Comparison of ENCODE assay signal across 21 cellular contexts in the genomic region with DNA sequence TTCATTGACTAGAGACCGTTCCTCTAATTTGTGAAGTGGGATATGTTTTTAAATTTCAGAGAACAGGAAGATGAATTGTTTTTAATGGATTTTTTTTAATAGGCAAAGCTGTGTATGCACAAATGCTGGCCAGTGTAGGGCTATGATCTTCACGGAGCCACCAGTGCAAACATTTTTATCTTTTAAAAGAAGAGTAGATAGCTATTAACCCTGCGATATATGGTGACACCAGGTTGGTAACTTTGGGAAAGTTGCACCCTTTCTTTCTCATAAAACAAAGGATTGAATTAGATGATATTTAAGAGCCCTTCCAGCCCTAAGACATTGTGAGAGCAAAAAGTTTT.
DNase-seq lines count a peak whose midpoint lies in the region; ATAC-seq, FAIRE-seq and TF ChIP-seq lines count a peak whose summit lies in the region.
"Had no signal": no experiment of that assay in that cellular context is flagged by ENCODE, and none has a peak within 500 bp of the region (broad histone marks: within the 10 kb centered on the region; RNA-seq: fewer than 3 reads in every experiment).

No MANE protein-coding gene starts in this region.

- in situ Hi-C loops in HepG2 (cut with HindIII; ENCODE audit: extremely low pct_ligation_motif_present, low pct_unique_long_range_greater_than_20kb), result no loop called here

- ATAC-seq in GM18508 (IDR thresholded peaks at IDR 0.05; ENCODE audit: insufficient read depth, unreplicated experiment) (peak; percentile 15), GM21619 (IDR thresholded peaks at IDR 0.05; ENCODE audit: unreplicated experiment) (peak; percentile 20), HG03432 (IDR thresholded peaks at IDR 0.05; ENCODE audit: unreplicated experiment) (peak; percentile 7), HepG2 (peak; percentile 76), upper lobe of left lung (ENCODE audit: low FRiP score in 2 of 2) (no peak)
- ATAC-seq: activated naive CD8-positive, alpha-beta T cell treated with anti-CD3 and anti-CD28 coated beads, Interleukin-2, amount 50 U/mL, for 24 hours; CD8-positive, alpha-beta T cell; GM23338; heart right ventricle had no signal

- BruUV-seq in HepG2 (replicated peaks; lab: Mats Ljungman, UMichigan), result no TSS peak

- H2AFZ ChIP-seq in HepG2 (ENCODE audit: low read length), result no peak overlapping the region
- H2AFZ ChIP-seq: GM23338 had no signal

- CTCF ChIA-PET in HepG2 (lab: Yijun Ruan, JAX; ENCODE audit: low intra/inter-chr PET ratio, low total read pairs), result no interaction called here

- no peak for FAIRE-seq in HepG2 (lab: Jason Lieb, UNC)
- FAIRE-seq: RCC 7860 had no signal

- 0% methylated on average over 3 of the region's 3 CpGs for WGBS in HepG2 (ENCODE audit: low lambda C conversion rate)
- WGBS in upper lobe of left lung, 2 donors, result 66 to 72% methylated on average over 3 of the region's 3 CpGs

- POLR2A ChIA-PET in HepG2 (lab: Yijun Ruan, JAX), result no interaction called here

- DNase-seq in HepG2 (ENCODE audit: low spot score) (no peak), NCI-H2081 treated with DMSO at 0.1 percent for 48 hours (lab: John Stamatoyannopoulos, UW) (no peak), activated gamma-delta T cell treated with Interleukin-2 at 50 U/mL for 16 hours (no peak), upper lobe of left lung (no peak), C1 segment of cervical spinal cord (lab: John Stamatoyannopoulos, UW) (no peak)
- DNase-seq: activated CD4-positive, alpha-beta T cell treated with anti-CD3 and anti-CD28 coated beads, Interleukin-2, amount 50 U/mL, for 48 hours; activated naive CD8-positive, alpha-beta T cell treated with anti-CD3 and anti-CD28 coated beads, Interleukin-2, amount 50 U/mL, for 24 hours; activated T-cell treated with anti-CD3 and anti-CD28 coated beads, Interleukin-2, amount 50 U/mL, for 48 hours; CD8-positive, alpha-beta T cell; effector CD4-positive, alpha-beta T cell; heart right ventricle; islet precursor cell; NCI-H1105 treated with DMSO at 0.1 percent for 48 hours; retina had no signal

- no peak for TF ChIP-seq RAD21 in HepG2 (CRISPR knock-in tag; IDR thresholded peaks at IDR 0.05)

- no peaks in the 10 kb centered on the region for H3K79me2 ChIP-seq in HepG2 (ENCODE audit: insufficient read depth, low read length)

- peak overlapping the region; percentile 45 for H3K4me2 ChIP-seq in HepG2 (ENCODE audit: low read depth, low read length)
- H3K4me2 ChIP-seq: GM23338 had no signal

- H3K4me3 ChIP-seq in HepG2 (replicated peaks in 1 of 3; ENCODE audit: insufficient read depth in 1 of 3, low read depth in 2 of 3, low read length in 3 of 3), result peak overlapping the region in 1 of 3 experiments; percentile 23; a peak in 1 of 6 replicates
- H3K4me3 ChIP-seq in upper lobe of left lung, result no peak overlapping the region
- H3K4me3 ChIP-seq: cardiac muscle cell, GM23338, heart right ventricle, vagina had no signal

- no peak for TF ChIP-seq CTCF in HepG2 (CRISPR knock-in tag; IDR thresholded peaks at IDR 0.05)
- no peak for TF ChIP-seq CTCF in upper lobe of left lung (IDR thresholded peaks at IDR 0.05)

- intact Hi-C loops in HepG2 (cut with micrococcal nuclease; ENCODE audit: unreplicated experiment), result no loop called here

- TF ChIP-seq EP300 in HepG2 (IDR thresholded peaks at IDR 0.05; ENCODE audit: low read depth in 2 of 2, low read length in 2 of 2), result no peak
- no peak for TF ChIP-seq EP300 in HepG2 (CRISPR knock-in tag; IDR thresholded peaks at IDR 0.05; ENCODE audit: borderline replicate concordance)
- no peak for TF ChIP-seq EP300 in upper lobe of left lung (IDR thresholded peaks at IDR 0.05)

- TF ChIP-seq POLR2A in HepG2 (IDR thresholded peaks at IDR 0.05; ENCODE audit: insufficient read depth in 1 of 2, low read depth in 2 of 2, low read length in 2 of 2) (no peak), upper lobe of left lung (IDR thresholded peaks at IDR 0.05) (no peak)

- H3K9me3 ChIP-seq in HepG2 (ENCODE audit: low read length), result no peaks in the 10 kb centered on the region
- H3K9me3 ChIP-seq in upper lobe of left lung, result no peaks in the 10 kb centered on the region
- H3K9me3 ChIP-seq: heart right ventricle, vagina had no signal

- no peak overlapping the region for H3K9ac ChIP-seq in HepG2 (ENCODE audit: insufficient read depth, low read depth, low read length)

- H3K27ac ChIP-seq in HepG2 (ENCODE audit: extremely low read length, insufficient read depth, low read length), result no peak overlapping the region
- H3K27ac ChIP-seq in upper lobe of left lung, result no peak overlapping the region
- H3K27ac ChIP-seq: cardiac muscle cell, heart right ventricle, vagina had no signal

- peaks cover 17% of the 10 kb centered on the region for H3K4me1 ChIP-seq in HepG2 (ENCODE audit: insufficient read depth, low read length)
- H3K4me1 ChIP-seq in upper lobe of left lung, result peaks cover 0 to 9% (median 0%) of the 10 kb centered on the region in 4 donors
- H3K4me1 ChIP-seq: heart right ventricle, vagina had no signal

- H3K27me3 ChIP-seq in HepG2 (ENCODE audit: control insufficient read depth in 1 of 2, insufficient read depth in 2 of 2, low read length in 2 of 2), result no peaks in the 10 kb centered on the region
- H3K27me3 ChIP-seq in upper lobe of left lung, result no peaks in the 10 kb centered on the region
- H3K27me3 ChIP-seq: cardiac muscle cell, heart right ventricle, vagina had no signal

- no peaks in the 10 kb centered on the region for H3K36me3 ChIP-seq in HepG2 (replicated peaks in 1 of 2; ENCODE audit: control insufficient read depth in 1 of 2, insufficient read depth in 2 of 2, low read length in 2 of 2)
- H3K36me3 ChIP-seq in upper lobe of left lung, result no peaks in the 10 kb centered on the region
- H3K36me3 ChIP-seq: cardiac muscle cell, heart right ventricle, vagina had no signal

- no peaks in the 10 kb centered on the region for H4K20me1 ChIP-seq in HepG2 (ENCODE audit: insufficient read depth, low read length)

TF ChIP-seq in HepG2, 621 proteins besides CTCF, POLR2A, EP300 and RAD21:
- TF ChIP-seq ZNF724P (CRISPR knock-in tag; IDR thresholded peaks at IDR 0.05; ENCODE audit: borderline replicate concordance), result no peak

Comparison
In these comparisons a context has a peak if more than half of its experiments do, and no peak if none do; other contexts are left out.
1. ATAC-seq: peak in GM18508 (single experiment), GM21619 (single experiment), HG03432 (single experiment) and HepG2 (single experiment); none in upper lobe of left lung (0 of 2).